ENCODE assay signal across 8 cellular contexts in genomic region chr1:20440785-20441200, GRCh38. TPM values are rescaled to one million over a fixed set of nuclear protein-coding genes. Genes with fewer than 3 reads are reported as not detected.
A peak's percentile ranks its signal among the peaks of the same experiment; 100 is the strongest.
DNase-seq lines count a peak whose midpoint lies in the region; ATAC-seq and TF ChIP-seq lines count a peak whose summit lies in the region.

No MANE protein-coding gene starts in this region.

- no peak overlapping the region for H4K5ac ChIP-seq in mesendoderm (ENCODE audit: low read length)

- intact Hi-C loops in transverse colon (cut with DNase I; ENCODE audit: low total_unique reads), result no loop called here

- H3K9me3 ChIP-seq in transverse colon, result no peaks in the 10 kb centered on the region

- in situ Hi-C loops in transverse colon (cut with MboI; ENCODE audit: low pct_ligation_motif_present in 1 of 4, low pct_unique_long_range_greater_than_20kb in 1 of 4, low sequenced_read_pairs in 3 of 4), result no loop called here

- no peaks in the 10 kb centered on the region for H3K4me1 ChIP-seq in mesendoderm (ENCODE audit: control insufficient read depth, low read depth, low read length)
- no peaks in the 10 kb centered on the region for H3K4me1 ChIP-seq in transverse colon

- no peaks in the 10 kb centered on the region for H3K79me2 ChIP-seq in mesendoderm (ENCODE audit: control insufficient read depth, insufficient read depth, low read length)

- H3K27me3 ChIP-seq in mesendoderm (ENCODE audit: insufficient read depth, low read length, poor library complexity) (no peaks in the 10 kb centered on the region), transverse colon (peaks cover 7% of the 10 kb centered on the region)

- no peaks in the 10 kb centered on the region for H3K79me1 ChIP-seq in mesendoderm (ENCODE audit: low read length)

- no peak overlapping the region for H3K4me2 ChIP-seq in mesendoderm (ENCODE audit: low read length)

- H3K23ac ChIP-seq in mesendoderm (ENCODE audit: low read length), result no peak overlapping the region

- ATAC-seq in HG02938 (IDR thresholded peaks at IDR 0.05; ENCODE audit: unreplicated experiment) (no peak), GM21360 (IDR thresholded peaks at IDR 0.05; ENCODE audit: unreplicated experiment) (no peak)

- H3K56ac ChIP-seq in mesendoderm (ENCODE audit: low read length), result no peak overlapping the region

- H3K27ac ChIP-seq in mesendoderm (ENCODE audit: low read depth, low read length) (no peak overlapping the region), transverse colon (no peak overlapping the region)

- DNase-seq in DMS153 (lab: John Stamatoyannopoulos, UW) (peak; percentile 47), M059J (ENCODE audit: low read depth) (peak; percentile 60), mesendoderm (peak; percentile 80), transverse colon (peak; percentile 55)
- DNase-seq in activated CD4-positive, alpha-beta T cell treated with anti-CD3 and anti-CD28 coated beads for 4 hours, result peak; percentile 8 to 31
- peak; percentile 28 for DNase-seq in effector CD4-positive, alpha-beta T cell

- H3K36me3 ChIP-seq in mesendoderm (ENCODE audit: control insufficient read depth, insufficient read depth, low read length), result no peaks in the 10 kb centered on the region
- H3K36me3 ChIP-seq in transverse colon, result no peaks in the 10 kb centered on the region

- H3K4me3 ChIP-seq in mesendoderm (ENCODE audit: low read length) (no peak overlapping the region), transverse colon (no peak overlapping the region)

- no peak overlapping the region for H4K8ac ChIP-seq in mesendoderm (ENCODE audit: low read depth, low read length)

- TF ChIP-seq EP300 in transverse colon (IDR thresholded peaks at IDR 0.05; ENCODE audit: low read depth), result no peak

- WGBS in mesendoderm (ENCODE audit: extremely low coverage, insufficient coverage, low lambda C conversion rate), result no CpG with 5 or more reads among the region's 6 CpGs
- 31% methylated on average over 6 of the region's 6 CpGs; no CpG with 5 or more reads in 1 of the 2 donors for WGBS in transverse colon (ENCODE audit: low coverage in 1 of 2), 2 donors

- H3K9ac ChIP-seq in mesendoderm (ENCODE audit: low read length), result no peak overlapping the region

- TF ChIP-seq POLR2A in transverse colon (IDR thresholded peaks at IDR 0.05), result no peak

- no peak for TF ChIP-seq CTCF in transverse colon (IDR thresholded peaks at IDR 0.05)

- no peak overlapping the region for H2AK5ac ChIP-seq in mesendoderm (ENCODE audit: low read length)

- no peak overlapping the region for H3K18ac ChIP-seq in mesendoderm (ENCODE audit: low read length)

- no peak overlapping the region for H2BK15ac ChIP-seq in mesendoderm (replicated peaks; ENCODE audit: low read depth)

- H2BK5ac ChIP-seq in mesendoderm (ENCODE audit: low read length), result no peak overlapping the region

- H2BK120ac ChIP-seq in mesendoderm (ENCODE audit: low read depth, low read length), result no peak overlapping the region

- H3K4ac ChIP-seq in mesendoderm (ENCODE audit: low read depth, low read length), result no peak overlapping the region

RNA-seq across cellular contexts. Expression of gene CAMK2N1, which starts 45.2 kb away (rescaled TPM):
- 5.2 and 7.2 TPM in 2 replicates for total RNA-seq in M059J (2014; rRNA removed; shearing (Covaris generic))
- polyA plus RNA-seq in mesendoderm (2013, experiment 1 of 2), result 2.4 TPM
- polyA plus RNA-seq in mesendoderm (2013, experiment 2 of 2), result 2.6 TPM
- total RNA-seq in transverse colon, result 100 to 1,000 TPM in 1 of 4 donors, 10 to 100 TPM in 3; 74.3 to 126 (median 85.9) TPM

Comparison
In these comparisons a context has a peak if more than half of its experiments do, and no peak if none do; other contexts are left out.
1. DNase-seq: peak in every context shown above with its lines; median percentile 80 in mesendoderm; 60 in M059J; 55 in transverse colon; 47 in DMS153; 28 in effector CD4-positive, alpha-beta T cell; 20 in activated CD4-positive, alpha-beta T cell treated with anti-CD3 and anti-CD28 coated beads for 4 hours.